Comparison of ENCODE assay signal across 10 cellular contexts in genomic region chrX:52574416-52575275, GRCh38. TPM values are rescaled to one million over a fixed set of nuclear protein-coding genes. Genes with fewer than 3 reads are reported as not detected.
DNase-seq lines count a peak whose midpoint lies in the region; TF ChIP-seq lines count a peak whose summit lies in the region.
"Had no signal": no experiment of that assay in that cellular context is flagged by ENCODE, and none has a peak within 500 bp of the region (broad histone marks: within the 10 kb centered on the region; RNA-seq: fewer than 3 reads in every experiment).

No MANE protein-coding gene starts in this region.

- H3K27ac ChIP-seq in left ventricle myocardium inferior (replicated peaks), result no peak overlapping the region

- H3K4me1 ChIP-seq in left ventricle myocardium inferior, result no peaks in the 10 kb centered on the region

- peak overlapping the region; percentile 56; the same call in 1 of the 2 replicates for H3K4me3 Mint-ChIP-seq in HFFc6
- H3K4me3 Mint-ChIP-seq in activated naive CD4-positive, alpha-beta T cell treated with anti-CD3 and anti-CD28 coated beads for 36 hours, result no peak overlapping the region
- H3K4me3 Mint-ChIP-seq: central memory CD8-positive, alpha-beta T cell; stimulated activated naive CD8-positive, alpha-beta T cell treated with anti-CD3 and anti-CD28 coated beads, Interleukin-15, Interleukin-2, amounts not matched to agents 100 ng/mL and 50 ng/mL, for 24 hours had no signal

- H3K27me3 ChIP-seq in left ventricle myocardium inferior (ENCODE audit: low read depth), result no peaks in the 10 kb centered on the region

- TF ChIP-seq CTCF in HFFc6 (IDR thresholded peaks at IDR 0.05) (peak; percentile 77), left ventricle myocardium inferior (IDR thresholded peaks at IDR 0.05; ENCODE audit: borderline replicate concordance) (peak; percentile 62)

- CTCF ChIA-PET in activated naive CD4-positive, alpha-beta T cell treated with anti-CD3 and anti-CD28 coated beads for 36 hours (lab: Charles Lee), result interaction anchor here (1.0 kb wide), 1 partner anchor 37 kb away, joined by 3 read pairs; no protein-coding TSS in a partner anchor

- H3K4me1 Mint-ChIP-seq in HFFc6 (ENCODE audit: low read depth), result peaks cover 5% of the 10 kb centered on the region
- H3K4me1 Mint-ChIP-seq in activated naive CD4-positive, alpha-beta T cell treated with anti-CD3 and anti-CD28 coated beads for 36 hours (ENCODE audit: low read depth), result no peaks in the 10 kb centered on the region

- peak overlapping the region; percentile 29 for H3K4me3 ChIP-seq in left ventricle myocardium inferior
- peak overlapping the region; percentile 11 for H3K4me3 ChIP-seq in skeletal muscle cell (ENCODE audit: low read depth, low read length)

- H3K9me3 ChIP-seq in left ventricle myocardium inferior (replicated peaks), result no peaks in the 10 kb centered on the region

- H3K36me3 ChIP-seq in left ventricle myocardium inferior, result no peaks in the 10 kb centered on the region

- peaks cover 17% of the 10 kb centered on the region for H3K27me3 Mint-ChIP-seq in HFFc6 (ENCODE audit: insufficient read depth)
- H3K27me3 Mint-ChIP-seq in activated naive CD4-positive, alpha-beta T cell treated with anti-CD3 and anti-CD28 coated beads for 36 hours (ENCODE audit: low read depth), result no peaks in the 10 kb centered on the region
- H3K27me3 Mint-ChIP-seq: central memory CD8-positive, alpha-beta T cell; stimulated activated naive CD8-positive, alpha-beta T cell treated with anti-CD3 and anti-CD28 coated beads, Interleukin-15, Interleukin-2, amounts not matched to agents 100 ng/mL and 50 ng/mL, for 24 hours had no signal

- intact Hi-C loops in activated naive CD4-positive, alpha-beta T cell treated with anti-CD3 and anti-CD28 coated beads for 36 hours (cut with micrococcal nuclease), result loop anchor here (2.0 to 5.0 kb wide), 2 partner anchors 416 to 518 kb away; partner anchors contain the start of gene KANTR
- intact Hi-C loops in left ventricle myocardium inferior (cut with micrococcal nuclease), result no loop called here

- peak; percentile 7 to 31 for DNase-seq in activated CD4-positive, alpha-beta T cell treated with anti-CD3 and anti-CD28 coated beads for 4 hours
- no peak for DNase-seq in activated CD4-positive, alpha-beta T cell treated with anti-CD3 and anti-CD28 coated beads, Interleukin-2, amount 50 U/mL, for 1 hour
- peak; percentile 35 for DNase-seq in HFFc6
- peak; percentile 28 for DNase-seq in NCI-H446 treated with DMSO at 0.1 percent for 48 hours (lab: John Stamatoyannopoulos, UW)
- peak; percentile 38 for DNase-seq in activated naive CD4-positive, alpha-beta T cell treated with anti-CD3 and anti-CD28 coated beads for 36 hours
- no peak for DNase-seq in left ventricle myocardium inferior
- peak; percentile 13 for DNase-seq in skeletal muscle cell (ENCODE audit: low read depth)
- no peak for DNase-seq in effector CD4-positive, alpha-beta T cell

- no peak overlapping the region for H3K27ac Mint-ChIP-seq in HFFc6
- no peak overlapping the region for H3K27ac Mint-ChIP-seq in activated naive CD4-positive, alpha-beta T cell treated with anti-CD3 and anti-CD28 coated beads for 36 hours
- H3K27ac Mint-ChIP-seq: stimulated activated naive CD8-positive, alpha-beta T cell treated with anti-CD3 and anti-CD28 coated beads, Interleukin-15, Interleukin-2, amounts not matched to agents 100 ng/mL and 50 ng/mL, for 24 hours had no signal

- H3K9me3 Mint-ChIP-seq in HFFc6, result no peaks in the 10 kb centered on the region
- no peaks in the 10 kb centered on the region for H3K9me3 Mint-ChIP-seq in activated naive CD4-positive, alpha-beta T cell treated with anti-CD3 and anti-CD28 coated beads for 36 hours
- H3K9me3 Mint-ChIP-seq: central memory CD8-positive, alpha-beta T cell; stimulated activated naive CD8-positive, alpha-beta T cell treated with anti-CD3 and anti-CD28 coated beads, Interleukin-15, Interleukin-2, amounts not matched to agents 100 ng/mL and 50 ng/mL, for 24 hours had no signal

- no peaks in the 10 kb centered on the region for H3K36me3 Mint-ChIP-seq in HFFc6 (ENCODE audit: low read depth)
- no peaks in the 10 kb centered on the region for H3K36me3 Mint-ChIP-seq in activated naive CD4-positive, alpha-beta T cell treated with anti-CD3 and anti-CD28 coated beads for 36 hours (ENCODE audit: low read depth)

RNA-seq across cellular contexts. Expression of gene XAGE1B, which starts 57.8 kb away (rescaled TPM):
- total RNA-seq in HFFc6 (2021; fragmentation: NEBNext Ultra II Directional; extraction: Animal tissue kit (Norgen Biotek cat#: 25700)), result not detected
- total RNA-seq in activated naive CD4-positive, alpha-beta T cell treated with anti-CD3 and anti-CD28 coated beads for 36 hours, result not detected
- total RNA-seq in left ventricle myocardium inferior, result not detected

Comparison
In these comparisons a context has a peak if more than half of its experiments do, and no peak if none do; other contexts are left out.
1. DNase-seq: peak in activated CD4-positive, alpha-beta T cell treated with anti-CD3 and anti-CD28 coated beads for 4 hours (2 of 2), HFFc6 (single experiment), NCI-H446 treated with DMSO at 0.1 percent for 48 hours (single experiment), activated naive CD4-positive, alpha-beta T cell treated with anti-CD3 and anti-CD28 coated beads for 36 hours (single experiment) and skeletal muscle cell (single experiment); none in activated CD4-positive, alpha-beta T cell treated with anti-CD3 and anti-CD28 coated beads, Interleukin-2, amount 50 U/mL, for 1 hour (single experiment), left ventricle myocardium inferior (single experiment) and effector CD4-positive, alpha-beta T cell (single experiment).